In the genomic region with DNA sequence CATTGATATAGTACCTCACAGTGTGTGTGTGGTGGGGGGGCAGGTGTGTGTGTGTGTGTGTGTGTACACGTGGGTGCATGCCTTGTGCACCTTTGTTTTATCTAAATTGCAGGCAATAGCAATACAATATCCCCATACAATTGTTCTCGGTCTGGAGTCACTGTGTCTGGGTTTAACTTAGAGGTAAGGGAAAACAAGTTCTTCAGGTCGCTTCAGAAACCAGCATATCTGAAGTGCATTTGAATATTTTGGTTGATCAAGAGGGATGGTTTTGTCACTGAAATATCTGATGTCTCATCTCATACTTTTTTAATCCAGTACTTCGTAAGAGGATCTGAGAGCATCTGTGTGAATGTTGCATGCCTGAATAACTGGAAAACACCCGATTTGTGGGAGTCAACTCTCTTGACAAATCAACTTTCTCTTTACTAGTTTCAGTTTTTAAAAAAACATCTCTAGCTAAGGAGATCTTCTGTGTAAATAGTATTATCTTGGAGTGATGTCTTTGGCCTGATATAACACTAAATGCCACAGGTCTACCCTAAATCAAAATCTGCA, we compare ENCODE assay signal across 22 cellular contexts.
DNase-seq lines count a peak whose midpoint lies in the region; ATAC-seq, FAIRE-seq and TF ChIP-seq lines count a peak whose summit lies in the region.
"Had no signal": no experiment of that assay in that cellular context is flagged by ENCODE, and none has a peak within 500 bp of the region (broad histone marks: within the 10 kb centered on the region; RNA-seq: fewer than 3 reads in every experiment).

No MANE protein-coding gene starts in this region.

- H3K79me2 ChIP-seq in GM12878 (ENCODE audit: control insufficient read depth, insufficient read depth, low read length) (no peaks in the 10 kb centered on the region), hepatocyte (no peaks in the 10 kb centered on the region), smooth muscle cell (ENCODE audit: low read depth) (no peaks in the 10 kb centered on the region)

- H3K27ac ChIP-seq in GM12878 (ENCODE audit: control insufficient read depth, insufficient read depth) (no peak overlapping the region), hepatocyte (peak overlapping the region; percentile 60), smooth muscle cell (ENCODE audit: low read depth) (no peak overlapping the region)
- H3K27ac ChIP-seq: HL-60, Peyer's patch, SJSA1 had no signal

- H3F3A ChIP-seq in smooth muscle cell (ENCODE audit: low read depth) = no peaks in the 10 kb centered on the region

- no peak overlapping the region for H3K9ac ChIP-seq in GM12878 (ENCODE audit: control insufficient read depth, insufficient read depth, low read length)
- no peak overlapping the region for H3K9ac ChIP-seq in smooth muscle cell (ENCODE audit: low read depth)

- CTCF ChIA-PET in GM12878 (lab: Yijun Ruan, JAX) = interaction anchor here (1.2 to 1.4 kb wide), 2 partner anchors 12 to 864 kb away, joined by 3 to 4 read pairs; no protein-coding TSS in a partner anchor

- H3K27me3 ChIP-seq in GM12878 (replicated peaks in 1 of 2; ENCODE audit: control insufficient read depth in 2 of 2, insufficient read depth in 2 of 2, low read length in 1 of 2) (no peaks in the 10 kb centered on the region), hepatocyte (no peaks in the 10 kb centered on the region), smooth muscle cell (ENCODE audit: low read depth) (no peaks in the 10 kb centered on the region)
- H3K27me3 ChIP-seq: BE2C, Peyer's patch, SJSA1 had no signal

- no peaks in the 10 kb centered on the region for H3K36me3 ChIP-seq in GM12878 (ENCODE audit: control insufficient read depth in 2 of 2, insufficient read depth in 2 of 2, low read length in 1 of 2)
- no peaks in the 10 kb centered on the region for H3K36me3 ChIP-seq in hepatocyte (replicated peaks; ENCODE audit: insufficient read depth, low read depth)
- no peaks in the 10 kb centered on the region for H3K36me3 ChIP-seq in smooth muscle cell (ENCODE audit: low read depth)
- H3K36me3 ChIP-seq: BE2C, Peyer's patch, SJSA1 had no signal

- 0% methylated on average over 5 of the region's 5 CpGs for WGBS in GM12878 (ENCODE audit: insufficient coverage, insufficient replicate concordance, low lambda C conversion rate, missing lambda C conversion rate)
- WGBS in hepatocyte (ENCODE audit: low lambda C conversion rate, missing lambda C conversion rate) = 48% methylated on average over 5 of the region's 5 CpGs
- WGBS in smooth muscle cell (ENCODE audit: low lambda C conversion rate) = 78% methylated on average over 5 of the region's 5 CpGs

- TF ChIP-seq CTCF in GM12878 (IDR thresholded peaks at IDR 0.05 in 2 of 3, conservative IDR thresholded peaks at IDR 0.05 in 1 of 3; ENCODE audit: control insufficient read depth in 2 of 3, extremely low read depth in 1 of 3, insufficient read depth in 1 of 3, low read depth in 3 of 3, low read length in 3 of 3) = no peak
- TF ChIP-seq CTCF in hepatocyte (IDR thresholded peaks at IDR 0.05; ENCODE audit: poor library complexity) = no peak
- no peak for TF ChIP-seq CTCF in progenitor cell of endocrine pancreas (IDR thresholded peaks at IDR 0.05; ENCODE audit: unreplicated experiment)
- TF ChIP-seq CTCF in smooth muscle cell (IDR thresholded peaks at IDR 0.05; ENCODE audit: borderline replicate concordance, insufficient read depth, poor library complexity, severe bottlenecking) = no peak

- peaks cover 20% of the 10 kb centered on the region for H3K4me1 Mint-ChIP-seq in progenitor cell of endocrine pancreas (ENCODE audit: low read depth)
- H3K4me1 Mint-ChIP-seq in stimulated activated memory B cell treated with anti-CD40 and anti-IgM and Interleukin-4, amounts not matched to agents 10 μg/mL and 1 μg/mL and 100 μg/mL, for 72 hours = no peaks in the 10 kb centered on the region

- ATAC-seq in GM18868 (IDR thresholded peaks at IDR 0.05; ENCODE audit: unreplicated experiment) = peak; percentile 43
- peak; percentile 82 for ATAC-seq in GM12878
- no peak for ATAC-seq in stimulated activated memory B cell treated with anti-CD40 and anti-IgM and Interleukin-4, amounts not matched to agents 10 μg/mL and 1 μg/mL and 100 μg/mL, for 72 hours
- ATAC-seq in HG03439 (IDR thresholded peaks at IDR 0.05; ENCODE audit: unreplicated experiment) = no peak
- ATAC-seq: HCT116 had no signal

- no peaks in the 10 kb centered on the region for H3K9me2 ChIP-seq in hepatocyte (replicated peaks; ENCODE audit: insufficient read depth)

- H3K4me3 Mint-ChIP-seq in progenitor cell of endocrine pancreas (ENCODE audit: low read depth) = no peak overlapping the region
- no peak overlapping the region for H3K4me3 Mint-ChIP-seq in stimulated activated memory B cell treated with anti-CD40 and anti-IgM and Interleukin-4, amounts not matched to agents 10 μg/mL and 1 μg/mL and 100 μg/mL, for 72 hours

- SMC1A ChIA-PET in GM12878 (lab: Charles Lee; ENCODE audit: uncharacterized antibody, unreplicated experiment) = interaction anchor here (0.6 to 2.2 kb wide), 9 partner anchors 8 to 219 kb away, joined by 3 to 5 read pairs (median 4); no protein-coding TSS in a partner anchor

- DNase-seq in GM12878 (ENCODE audit: low read depth, low spot score) = peak; percentile 37
- DNase-seq in hepatocyte (ENCODE audit: low spot score) = peak; percentile 23
- DNase-seq in progenitor cell of endocrine pancreas (ENCODE audit: low spot score, unreplicated experiment) = no peak
- no peak for DNase-seq in smooth muscle cell (lab: John Stamatoyannopoulos, UW; ENCODE audit: unreplicated experiment)
- DNase-seq: BE2C, DND-41, KG1, NCI-H1092 treated with DMSO at 0.1 percent for 48 hours, NCI-H146, NCI-H2029 treated with DMSO at 0.1 percent for 48 hours, NCI-H226, NCI-H510A treated with DMSO at 0.1 percent for 48 hours, NCI-H774, Peyer's patch had no signal

- no TSS peak for BruUV-seq in GM12878 (replicated peaks; lab: Mats Ljungman, UMichigan)

- H3K4me1 ChIP-seq in GM12878 (ENCODE audit: control insufficient read depth, insufficient read depth, low read length) = peaks cover 6% of the 10 kb centered on the region
- H3K4me1 ChIP-seq in hepatocyte (ENCODE audit: insufficient read depth) = peaks cover 11% of the 10 kb centered on the region
- H3K4me1 ChIP-seq in smooth muscle cell (ENCODE audit: low read depth) = no peaks in the 10 kb centered on the region
- H3K4me1 ChIP-seq: BE2C, Peyer's patch, SJSA1 had no signal

- no peaks in the 10 kb centered on the region for H4K20me1 ChIP-seq in GM12878 (ENCODE audit: control insufficient read depth, insufficient read depth)
- H4K20me1 ChIP-seq in hepatocyte (ENCODE audit: insufficient read depth, poor library complexity, severe bottlenecking) = no peaks in the 10 kb centered on the region
- no peaks in the 10 kb centered on the region for H4K20me1 ChIP-seq in smooth muscle cell (ENCODE audit: low read depth)

- H3K36me3 Mint-ChIP-seq in progenitor cell of endocrine pancreas (ENCODE audit: insufficient read depth) = no peaks in the 10 kb centered on the region
- H3K36me3 Mint-ChIP-seq in stimulated activated memory B cell treated with anti-CD40 and anti-IgM and Interleukin-4, amounts not matched to agents 10 μg/mL and 1 μg/mL and 100 μg/mL, for 72 hours = no peaks in the 10 kb centered on the region

- RAD21 ChIA-PET in GM12878 (lab: Charles Lee; ENCODE audit: unreplicated experiment) = interaction anchor here (0.6 to 1.3 kb wide), 4 partner anchors 48 to 220 kb away, joined by 4 to 5 read pairs (median 4); no protein-coding TSS in a partner anchor

- TF ChIP-seq EP300 in GM12878 (IDR thresholded peaks at IDR 0.05; ENCODE audit: borderline replicate concordance in 1 of 2, control insufficient read depth in 1 of 2, low read depth in 2 of 2, low read length in 2 of 2) = no peak

- no peak overlapping the region for H3K4me3 ChIP-seq in GM12878
- no peak overlapping the region for H3K4me3 ChIP-seq in hepatocyte
- H3K4me3 ChIP-seq in smooth muscle cell = no peak overlapping the region
- H3K4me3 ChIP-seq: Peyer's patch, SJSA1 had no signal

- no peak for TF ChIP-seq POLR2A in GM12878 (IDR thresholded peaks at IDR 0.05; ENCODE audit: low read depth, low read length)

- no peaks in the 10 kb centered on the region for H3K27me3 Mint-ChIP-seq in progenitor cell of endocrine pancreas
- no peaks in the 10 kb centered on the region for H3K27me3 Mint-ChIP-seq in stimulated activated memory B cell treated with anti-CD40 and anti-IgM and Interleukin-4, amounts not matched to agents 10 μg/mL and 1 μg/mL and 100 μg/mL, for 72 hours

- peak overlapping the region; percentile 48 for H3K27ac Mint-ChIP-seq in progenitor cell of endocrine pancreas
- no peak overlapping the region for H3K27ac Mint-ChIP-seq in stimulated activated memory B cell treated with anti-CD40 and anti-IgM and Interleukin-4, amounts not matched to agents 10 μg/mL and 1 μg/mL and 100 μg/mL, for 72 hours

- POLR2A ChIA-PET in GM12878 (lab: Charles Lee) = interaction anchor here (0.6 kb wide), 1 partner anchor 9 kb away, joined by 3 read pairs; no protein-coding TSS in a partner anchor

- no peak for TF ChIP-seq RAD21 in GM12878 (IDR thresholded peaks at IDR 0.05; ENCODE audit: insufficient read depth, low read depth, low read length)

- H3K4me2 ChIP-seq in GM12878 (ENCODE audit: control insufficient read depth, insufficient read depth) = no peak overlapping the region
- H3K4me2 ChIP-seq in hepatocyte = peak overlapping the region; percentile 3
- no peak overlapping the region for H3K4me2 ChIP-seq in smooth muscle cell

- no peak for FAIRE-seq in GM12878 (lab: Jason Lieb, UNC)
- FAIRE-seq: GM18507, H1 had no signal

- H3K9me3 Mint-ChIP-seq in progenitor cell of endocrine pancreas (ENCODE audit: low read depth) = no peaks in the 10 kb centered on the region
- no peaks in the 10 kb centered on the region for H3K9me3 Mint-ChIP-seq in stimulated activated memory B cell treated with anti-CD40 and anti-IgM and Interleukin-4, amounts not matched to agents 10 μg/mL and 1 μg/mL and 100 μg/mL, for 72 hours

- no peaks in the 10 kb centered on the region; the same call in 1 of the 3 replicates for H3K9me3 ChIP-seq in GM12878 (replicated peaks; ENCODE audit: control insufficient read depth, insufficient read depth, low read length)
- no peaks in the 10 kb centered on the region for H3K9me3 ChIP-seq in hepatocyte (ENCODE audit: low read depth)
- no peaks in the 10 kb centered on the region for H3K9me3 ChIP-seq in smooth muscle cell (replicated peaks; ENCODE audit: low read depth)
- H3K9me3 ChIP-seq: BE2C, Peyer's patch, SJSA1 had no signal

- in situ Hi-C loops in GM12878 (cut with MboI) = no loop called here

- intact Hi-C loops in GM12878 (cut with micrococcal nuclease; ENCODE audit: unreplicated experiment) = no loop called here

- H2AFZ ChIP-seq in GM12878 (ENCODE audit: control insufficient read depth, low read depth, low read length) = no peak overlapping the region
- H2AFZ ChIP-seq in hepatocyte = no peak overlapping the region
- no peak overlapping the region for H2AFZ ChIP-seq in smooth muscle cell (ENCODE audit: low read depth)

TF ChIP-seq in GM12878, 131 proteins besides CTCF, POLR2A, EP300 and RAD21 (continues in another document):
- TF ChIP-seq IKZF1 (conservative IDR thresholded peaks at IDR 0.05) (0 out of 2 replicates have a peak, but pooled peaks have one; percentile 21), IKZF2 (IDR thresholded peaks at IDR 0.05) (peak in 1 of 2 experiments; percentile 27; a peak in 1 of 4 replicates), GATAD2B (conservative IDR thresholded peaks at IDR 0.05; ENCODE audit: low read depth) (no peak), DPF2 (IDR thresholded peaks at IDR 0.05) (0 out of 2 replicates have a peak, but pooled peaks have one; percentile 31)

Comparison
In these comparisons a context has a peak if more than half of its experiments do, and no peak if none do; other contexts are left out.
1. ATAC-seq: peak in GM18868 (single experiment) and GM12878 (single experiment); none in stimulated activated memory B cell treated with anti-CD40 and anti-IgM and Interleukin-4, amounts not matched to agents 10 μg/mL and 1 μg/mL and 100 μg/mL, for 72 hours (single experiment) and HG03439 (single experiment).
2. DNase-seq: peak in GM12878 (single experiment) and hepatocyte (single experiment); none in progenitor cell of endocrine pancreas (single experiment) and smooth muscle cell (single experiment).